8 cellular contexts compared by ENCODE assay signal in the genomic region with DNA sequence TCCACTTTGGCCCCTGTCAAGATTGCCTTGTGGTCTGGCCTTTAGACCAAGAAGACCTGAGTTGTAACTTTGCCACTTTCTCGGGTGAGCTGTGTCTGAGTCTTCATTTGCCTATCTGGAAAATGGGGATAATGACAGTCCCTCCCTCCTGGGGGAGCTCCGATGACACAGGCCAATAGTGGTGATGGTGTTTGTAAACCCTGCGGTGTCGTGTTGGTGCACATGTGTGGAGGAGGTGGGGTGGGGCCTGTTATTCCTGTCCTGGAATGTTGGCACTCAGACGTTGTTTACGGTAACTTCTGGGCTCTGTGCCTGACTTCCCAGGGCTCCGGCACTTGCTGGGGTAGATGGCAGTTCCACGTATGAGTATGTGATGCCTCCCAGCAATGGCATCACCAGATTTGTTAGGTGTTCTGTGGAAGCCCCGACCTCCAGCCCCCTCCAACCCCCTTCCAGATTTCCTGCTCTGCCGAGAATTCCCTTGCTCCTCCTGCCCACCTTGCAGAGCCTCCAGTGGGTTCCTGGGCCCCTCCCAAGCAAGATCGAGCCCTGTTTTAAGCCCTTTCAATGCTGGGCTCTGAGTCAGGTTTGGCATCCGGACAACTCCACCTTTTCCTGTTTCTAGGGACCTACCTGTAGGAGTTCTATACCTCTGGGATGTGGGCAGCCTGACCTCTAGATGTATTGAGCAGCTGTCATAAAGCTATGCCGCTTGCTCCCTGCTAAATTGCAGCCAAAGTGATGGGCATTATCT. TPM values are rescaled to one million over a fixed set of nuclear protein-coding genes. Genes with fewer than 3 reads are reported as not detected.
DNase-seq lines count a peak whose midpoint lies in the region; ATAC-seq, FAIRE-seq and TF ChIP-seq lines count a peak whose summit lies in the region.

No MANE protein-coding gene starts in this region.

- peaks cover 0 to 31% of the 10 kb centered on the region in 2 experiments; a peak in 3 of 5 replicates for H3K27me3 ChIP-seq in HepG2 (ENCODE audit: control insufficient read depth in 1 of 2, insufficient read depth in 2 of 2, low read length in 2 of 2)
- H3K27me3 ChIP-seq in upper lobe of left lung: no peaks in the 10 kb centered on the region

- CTCF ChIA-PET in HepG2 (lab: Yijun Ruan, JAX; ENCODE audit: low intra/inter-chr PET ratio, low total read pairs): no interaction called here

- H3K4me2 ChIP-seq in HepG2 (ENCODE audit: low read depth, low read length): no peak overlapping the region

- H2AFZ ChIP-seq in HepG2 (ENCODE audit: low read length): no peak overlapping the region

- FAIRE-seq in HepG2 (lab: Jason Lieb, UNC): no peak

- no peaks in the 10 kb centered on the region for H4K20me1 ChIP-seq in HepG2 (ENCODE audit: insufficient read depth, low read length)

- peak; percentile 39; the same call in 1 of the 2 replicates for TF ChIP-seq CTCF in LNCAP (IDR thresholded peaks at IDR 0.05)
- no peak for TF ChIP-seq CTCF in coronary artery (IDR thresholded peaks at IDR 0.05)
- no peak for TF ChIP-seq CTCF in HepG2 (CRISPR knock-in tag; IDR thresholded peaks at IDR 0.05)
- no peak for TF ChIP-seq CTCF in upper lobe of left lung (IDR thresholded peaks at IDR 0.05)

- no peak for TF ChIP-seq RAD21 in HepG2 (CRISPR knock-in tag; IDR thresholded peaks at IDR 0.05)

- peak overlapping the region; percentile 40 to 83 for H3K27ac ChIP-seq in coronary artery
- no peak overlapping the region for H3K27ac ChIP-seq in HepG2 (ENCODE audit: extremely low read length, insufficient read depth, low read length)
- peak overlapping the region; percentile 51 to 65 (median 61) for H3K27ac ChIP-seq in upper lobe of left lung

- DNase-seq in coronary artery (ENCODE audit: low spot score) (peak; percentile 89), HepG2 (ENCODE audit: low spot score) (no peak), upper lobe of left lung (peak in 1 of 2 donors; percentile 85), NCI-H774 (lab: John Stamatoyannopoulos, UW) (no peak), NCI-H510A treated with DMSO at 0.1 percent for 48 hours (lab: John Stamatoyannopoulos, UW) (no peak), ecto neural progenitor cell (ENCODE audit: low spot score) (no peak)

- ATAC-seq in HepG2: no peak
- ATAC-seq in upper lobe of left lung (ENCODE audit: low FRiP score in 2 of 2): peak; percentile 85 to 94
- ATAC-seq in HG03432 (IDR thresholded peaks at IDR 0.05; ENCODE audit: unreplicated experiment): no peak

- no peaks in the 10 kb centered on the region for H3K4me1 ChIP-seq in HepG2 (ENCODE audit: insufficient read depth, low read length)
- peaks cover 15 to 25% (median 21%) of the 10 kb centered on the region in 4 donors for H3K4me1 ChIP-seq in upper lobe of left lung

- H3K9ac ChIP-seq in HepG2 (ENCODE audit: insufficient read depth, low read depth, low read length): no peak overlapping the region

- in situ Hi-C loops in HepG2 (cut with HindIII; ENCODE audit: extremely low pct_ligation_motif_present, low pct_unique_long_range_greater_than_20kb): no loop called here

- no peaks in the 10 kb centered on the region for H3K79me2 ChIP-seq in HepG2 (ENCODE audit: insufficient read depth, low read length)

- intact Hi-C loops in HepG2 (cut with micrococcal nuclease; ENCODE audit: unreplicated experiment): no loop called here

- H3K36me3 ChIP-seq in HepG2 (replicated peaks in 1 of 2; ENCODE audit: control insufficient read depth in 1 of 2, insufficient read depth in 2 of 2, low read length in 2 of 2): no peaks in the 10 kb centered on the region
- H3K36me3 ChIP-seq in upper lobe of left lung: no peaks in the 10 kb centered on the region

- no peak for TF ChIP-seq POLR2A in HepG2 (IDR thresholded peaks at IDR 0.05; ENCODE audit: insufficient read depth in 1 of 2, low read depth in 2 of 2, low read length in 2 of 2)
- TF ChIP-seq POLR2A in upper lobe of left lung (IDR thresholded peaks at IDR 0.05): no peak

- TF ChIP-seq EP300 in HepG2 (IDR thresholded peaks at IDR 0.05; ENCODE audit: low read depth in 2 of 2, low read length in 2 of 2) (no peak), HepG2 (CRISPR knock-in tag; IDR thresholded peaks at IDR 0.05; ENCODE audit: borderline replicate concordance) (no peak), upper lobe of left lung (IDR thresholded peaks at IDR 0.05) (peak in 3 of 4 donors; percentile 58 to 92 (median 87))

- peak overlapping the region; percentile 44 for H3K4me3 ChIP-seq in coronary artery
- H3K4me3 ChIP-seq in HepG2 (replicated peaks in 1 of 3; ENCODE audit: insufficient read depth in 1 of 3, low read depth in 2 of 3, low read length in 3 of 3): no peak overlapping the region
- no peak overlapping the region for H3K4me3 ChIP-seq in upper lobe of left lung

- BruUV-seq in HepG2 (replicated peaks; lab: Mats Ljungman, UMichigan): no TSS peak

- WGBS in HepG2 (ENCODE audit: low lambda C conversion rate): 7% methylated on average over 8 of the region's 13 CpGs
- WGBS in upper lobe of left lung, 2 donors: 29 to 38% methylated on average over 6 to 13 of the region's 13 CpGs

- H3K9me3 ChIP-seq in HepG2 (ENCODE audit: low read length) (no peaks in the 10 kb centered on the region), upper lobe of left lung (no peaks in the 10 kb centered on the region)

- POLR2A ChIA-PET in HepG2 (lab: Yijun Ruan, JAX): no interaction called here

TF ChIP-seq in HepG2, 621 proteins besides CTCF, POLR2A, EP300 and RAD21:
- TF ChIP-seq ZNF629 (CRISPR knock-in tag; conservative IDR thresholded peaks at IDR 0.05) (peak; percentile 56; the same call in 1 of the 2 replicates), RBAK (CRISPR knock-in tag; IDR thresholded peaks at IDR 0.05) (no peak), ISL2 (CRISPR knock-in tag; IDR thresholded peaks at IDR 0.05) (no peak), BCL6 (CRISPR knock-in tag; IDR thresholded peaks at IDR 0.05) (no peak)

RNA-seq across cellular contexts. Expression of gene HRH1, which starts 31.4 kb away (rescaled TPM):
- total RNA-seq in HepG2 (2016; rRNA removed; fragmentation: Illumina TruSeq; extraction: Trizol) (not detected in 2 replicates), upper lobe of left lung (10 to 100 TPM in 1 of 6 donors, 1 to 10 TPM in 5; 2.9 to 13.4 (median 3.7) TPM)
- total RNA-seq in HepG2 (2016; cell fraction: cytosol; rRNA removed; fragmentation: Illumina TruSeq; extraction: Trizol; ENCODE audit: low read depth): not detected in 2 replicates
- not detected in 2 replicates for total RNA-seq in HepG2 (2016; cell fraction: insoluble cytoplasmic fraction; rRNA removed; fragmentation: Illumina TruSeq; extraction: Trizol)
- not detected in 2 replicates for total RNA-seq in HepG2 (2016; cell fraction: membrane; rRNA removed; fragmentation: Illumina TruSeq; extraction: Trizol)
- not detected in 2 replicates for total RNA-seq in HepG2 (2016; cell fraction: nucleus; rRNA removed; fragmentation: Illumina TruSeq; extraction: Trizol)
- polyA plus RNA-seq in HepG2 (2011; rRNA removed): not detected in 2 replicates
- 0.04 TPM in 1 of 2 replicates, not detected in the other for polyA plus RNA-seq in HepG2 (2011; cell fraction: cytosol; rRNA removed)
- not detected in 2 replicates for polyA plus RNA-seq in HepG2 (2011; cell fraction: nucleus; rRNA removed)
- polyA plus RNA-seq in HepG2 (2012): not detected in 2 replicates
- polyA plus RNA-seq in HepG2 (2016; cell fraction: cytosol; fragmentation: Illumina TruSeq; extraction: Trizol; ENCODE audit: low read depth): not detected in 2 replicates
- polyA plus RNA-seq in HepG2 (2016; cell fraction: insoluble cytoplasmic fraction; fragmentation: Illumina TruSeq; extraction: Trizol; ENCODE audit: low read depth): not detected in 2 replicates
- not detected in 2 replicates for polyA plus RNA-seq in HepG2 (2016; cell fraction: membrane; fragmentation: Illumina TruSeq; extraction: Trizol; ENCODE audit: low read depth)
- polyA plus RNA-seq in HepG2 (2016; cell fraction: nucleus; fragmentation: Illumina TruSeq; extraction: Trizol; ENCODE audit: insufficient read depth, low read depth): not detected in 2 replicates
- 26.1 TPM in 1 of 2 replicates, not detected in the other for polyA minus RNA-seq in HepG2 (2011; rRNA and poly(A)+ RNA removed; ENCODE audit: low replicate concordance)
- polyA minus RNA-seq in HepG2 (2011; cell fraction: cytosol; rRNA and poly(A)+ RNA removed): not detected in 2 replicates
- polyA minus RNA-seq in HepG2 (2011; cell fraction: nucleus; rRNA and poly(A)+ RNA removed): not detected in 2 replicates

Comparison
In these comparisons a context has a peak if more than half of its experiments do, and no peak if none do; other contexts are left out.
1. ATAC-seq: peak in upper lobe of left lung (2 of 2); none in HepG2 (single experiment) and HG03432 (single experiment).